Comparison of ENCODE assay signal across 1 cellular context in the genomic region with DNA sequence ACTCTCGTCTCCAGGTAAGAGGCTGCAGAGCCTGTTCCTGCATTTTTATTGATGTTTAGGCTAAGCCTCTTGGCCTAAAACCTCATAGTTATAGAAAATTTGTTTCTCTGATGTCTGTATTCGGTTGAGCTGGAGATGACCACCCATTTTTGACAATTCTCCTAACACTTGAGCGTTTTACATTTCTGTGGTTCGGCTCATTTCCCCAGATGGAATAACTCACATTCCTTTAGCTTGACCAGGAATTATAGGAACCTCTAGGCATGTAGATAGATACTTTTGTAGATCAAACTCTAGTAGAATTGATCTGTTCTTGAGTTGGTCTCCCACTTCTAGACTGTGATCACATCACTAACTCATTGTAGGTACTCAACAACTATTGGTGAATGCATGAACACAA.
TF ChIP-seq lines count a peak whose summit lies in the region.

No MANE protein-coding gene starts in this region.

TF ChIP-seq in H1, 55 proteins besides CTCF, POLR2A, EP300 and RAD21:
- TF ChIP-seq RNF2 (IDR thresholded peaks at IDR 0.05; ENCODE audit: borderline replicate concordance, low read depth, low read length, missing control alignments, poor library complexity, severe bottlenecking) (no peak), ASH2L (IDR thresholded peaks at IDR 0.05; ENCODE audit: low read length) (no peak)
